In genomic region chr15:60479711-60480110, GRCh38 we compare ENCODE assay signal across 8 cellular contexts. TPM values are rescaled to one million over a fixed set of nuclear protein-coding genes. Genes with fewer than 3 reads are reported as not detected.
DNase-seq lines count a peak whose midpoint lies in the region; ATAC-seq, FAIRE-seq and TF ChIP-seq lines count a peak whose summit lies in the region.

No MANE protein-coding gene starts in this region.

- H3K4me1 ChIP-seq in MM.1S (ENCODE audit: low read length) = peaks cover 27% of the 10 kb centered on the region

- H3K4me2 ChIP-seq in MM.1S (ENCODE audit: low read depth, low read length) = peak overlapping the region; percentile 89

- no peaks in the 10 kb centered on the region for H4K20me1 ChIP-seq in MM.1S (ENCODE audit: insufficient read depth, low read length)

- H3K27me3 Mint-ChIP-seq in nephron (ENCODE audit: low read depth) = no peaks in the 10 kb centered on the region

- peak overlapping the region; percentile 99 to 100 (median 99) for H3K27ac Mint-ChIP-seq in nephron

- H3K9me3 ChIP-seq in MM.1S (replicated peaks; ENCODE audit: insufficient read depth, low read length) = no peaks in the 10 kb centered on the region

- H3K9me2 ChIP-seq in MM.1S (replicated peaks; ENCODE audit: insufficient read depth, low read length) = no peaks in the 10 kb centered on the region

- H3K9ac ChIP-seq in MM.1S (ENCODE audit: low read length) = peak overlapping the region; percentile 93

- peaks cover 12% of the 10 kb centered on the region for H3F3A ChIP-seq in MM.1S (ENCODE audit: insufficient read depth, low read length)

- intact Hi-C loops in lower leg skin (cut with DNase I; ENCODE audit: low total_unique reads) = no loop called here

- H3K4me3 ChIP-seq in MM.1S (ENCODE audit: low read length) (peak overlapping the region; percentile 77), choroid plexus epithelial cell (ENCODE audit: low read depth, low read length) (peak overlapping the region; percentile 86), lower leg skin (ENCODE audit: low read depth, poor library complexity, severe bottlenecking) (no peak overlapping the region)

- TF ChIP-seq CTCF in MM.1S (IDR thresholded peaks at IDR 0.05; ENCODE audit: low read length) (no peak), choroid plexus epithelial cell (conservative IDR thresholded peaks at IDR 0.05; ENCODE audit: low read depth, low read length) (no peak), nephron (IDR thresholded peaks at IDR 0.05; ENCODE audit: unreplicated experiment in 3 of 3) (no peak), lower leg skin (IDR thresholded peaks at IDR 0.05) (no peak)

- H3K79me2 ChIP-seq in MM.1S (ENCODE audit: low read length) = peaks cover 36% of the 10 kb centered on the region

- H3K36me3 ChIP-seq in MM.1S (replicated peaks; ENCODE audit: insufficient read depth, low read length) = no peaks in the 10 kb centered on the region; the same call in 1 of the 2 replicates

- 51 to 58% methylated on average over 5 of the region's 5 CpGs for WGBS in lower leg skin, 2 donors

- peaks cover 8% of the 10 kb centered on the region for H3K36me3 Mint-ChIP-seq in nephron (ENCODE audit: low read depth)

- FAIRE-seq in GM19239 (lab: Jason Lieb, UNC) = no peak

- H3K4me1 Mint-ChIP-seq in nephron = peaks cover 43% of the 10 kb centered on the region

- no peaks in the 10 kb centered on the region for H3K9me3 Mint-ChIP-seq in nephron

- peak overlapping the region; percentile 95 to 96 (median 96) for H3K4me3 Mint-ChIP-seq in nephron

- no peak for ATAC-seq in GM18861 (IDR thresholded peaks at IDR 0.05; ENCODE audit: unreplicated experiment)

- peak overlapping the region; percentile 61 for H2AFZ ChIP-seq in MM.1S (ENCODE audit: low read length)

- peak; percentile 52 for DNase-seq in DMS53 (lab: John Stamatoyannopoulos, UW)
- DNase-seq in MM.1S = peak; percentile 47
- DNase-seq in choroid plexus epithelial cell (ENCODE audit: low read depth) = no peak
- no peak for DNase-seq in NCI-H748 treated with DMSO at 0.1 percent for 48 hours (lab: John Stamatoyannopoulos, UW)
- DNase-seq in GM19239 (ENCODE audit: insufficient read length, low spot score) = no peak
- no peak for DNase-seq in lower leg skin (ENCODE audit: low spot score in 2 of 2)

- no peak for TF ChIP-seq POLR2A in lower leg skin (IDR thresholded peaks at IDR 0.05)

- H3K27me3 ChIP-seq in MM.1S (replicated peaks; ENCODE audit: insufficient read depth, low read length) = no peaks in the 10 kb centered on the region

- peak overlapping the region; percentile 84 for H3K27ac ChIP-seq in MM.1S (ENCODE audit: low read length)

RNA-seq across cellular contexts. Expression of gene ICE2, which starts 0.8 kb away (rescaled TPM):
- total RNA-seq in lower leg skin = 10 to 100 TPM; 14.4 to 21.2 (median 17.5) TPM

Comparison
In these comparisons a context has a peak if more than half of its experiments do, and no peak if none do; other contexts are left out.
1. DNase-seq: peak in DMS53 (single experiment) and MM.1S (single experiment); none in choroid plexus epithelial cell (single experiment), NCI-H748 treated with DMSO at 0.1 percent for 48 hours (single experiment), GM19239 (single experiment) and lower leg skin (0 of 2).